1 cellular context compared by ENCODE assay signal in the genomic region with DNA sequence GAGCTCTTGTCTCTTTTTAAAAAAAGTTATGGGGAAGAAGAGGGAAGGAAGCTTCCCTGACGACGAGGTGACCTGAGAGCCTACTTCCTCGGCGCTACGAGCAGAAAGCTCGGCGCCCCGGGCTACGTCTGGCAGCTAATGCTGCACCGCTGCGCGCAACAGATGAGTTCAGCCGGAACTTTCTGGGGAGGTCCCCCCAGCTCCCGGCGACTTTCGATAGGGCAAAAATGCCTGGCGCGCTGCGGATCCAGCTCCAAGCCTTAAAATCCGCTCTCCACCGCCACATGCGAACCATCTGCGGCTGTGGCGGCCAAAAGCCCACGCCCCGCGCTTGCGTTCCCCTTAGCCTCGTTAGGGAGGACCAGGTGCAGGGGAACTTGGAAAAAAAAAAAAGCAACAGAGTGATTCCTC.
TF ChIP-seq lines count a peak whose summit lies in the region.

No MANE protein-coding gene starts in this region.

TF ChIP-seq in GM12878, 131 proteins besides CTCF, POLR2A, EP300 and RAD21:
- TF ChIP-seq, protein P1, sequence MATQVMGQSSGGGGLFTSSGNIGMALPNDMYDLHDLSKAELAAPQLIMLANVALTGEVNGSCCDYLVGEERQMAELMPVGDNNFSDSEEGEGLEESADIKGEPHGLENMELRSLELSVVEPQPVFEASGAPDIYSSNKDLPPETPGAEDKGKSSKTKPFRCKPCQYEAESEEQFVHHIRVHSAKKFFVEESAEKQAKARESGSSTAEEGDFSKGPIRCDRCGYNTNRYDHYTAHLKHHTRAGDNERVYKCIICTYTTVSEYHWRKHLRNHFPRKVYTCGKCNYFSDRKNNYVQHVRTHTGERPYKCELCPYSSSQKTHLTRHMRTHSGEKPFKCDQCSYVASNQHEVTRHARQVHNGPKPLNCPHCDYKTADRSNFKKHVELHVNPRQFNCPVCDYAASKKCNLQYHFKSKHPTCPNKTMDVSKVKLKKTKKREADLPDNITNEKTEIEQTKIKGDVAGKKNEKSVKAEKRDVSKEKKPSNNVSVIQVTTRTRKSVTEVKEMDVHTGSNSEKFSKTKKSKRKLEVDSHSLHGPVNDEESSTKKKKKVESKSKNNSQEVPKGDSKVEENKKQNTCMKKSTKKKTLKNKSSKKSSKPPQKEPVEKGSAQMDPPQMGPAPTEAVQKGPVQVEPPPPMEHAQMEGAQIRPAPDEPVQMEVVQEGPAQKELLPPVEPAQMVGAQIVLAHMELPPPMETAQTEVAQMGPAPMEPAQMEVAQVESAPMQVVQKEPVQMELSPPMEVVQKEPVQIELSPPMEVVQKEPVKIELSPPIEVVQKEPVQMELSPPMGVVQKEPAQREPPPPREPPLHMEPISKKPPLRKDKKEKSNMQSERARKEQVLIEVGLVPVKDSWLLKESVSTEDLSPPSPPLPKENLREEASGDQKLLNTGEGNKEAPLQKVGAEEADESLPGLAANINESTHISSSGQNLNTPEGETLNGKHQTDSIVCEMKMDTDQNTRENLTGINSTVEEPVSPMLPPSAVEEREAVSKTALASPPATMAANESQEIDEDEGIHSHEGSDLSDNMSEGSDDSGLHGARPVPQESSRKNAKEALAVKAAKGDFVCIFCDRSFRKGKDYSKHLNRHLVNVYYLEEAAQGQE (IDR thresholded peaks at IDR 0.05; ENCODE audit: low read depth, low read length), result 0 out of 2 replicates have a peak, but pooled peaks have one; percentile 18
- TF ChIP-seq POLR2AphosphoS2 (IDR thresholded peaks at IDR 0.05; ENCODE audit: low read depth, low read length), result peak; percentile 9; the same call in 1 of the 2 replicates
- TF ChIP-seq POU2F2 (IDR thresholded peaks at IDR 0.05; ENCODE audit: borderline replicate concordance, low read depth, low read length), result peak; percentile 63; the same call in 2 of the 3 replicates
- peak; percentile 88 for TF ChIP-seq TAF1 (IDR thresholded peaks at IDR 0.05; ENCODE audit: borderline replicate concordance, low read depth, low read length)
- TF ChIP-seq ZNF207 (IDR thresholded peaks at IDR 0.05; ENCODE audit: borderline replicate concordance), result no peak
- peak; percentile 37; the same call in 1 of the 2 replicates for TF ChIP-seq YY1 (IDR thresholded peaks at IDR 0.05; ENCODE audit: low read depth, low read length)
- peak; percentile 35; the same call in 1 of the 2 replicates for TF ChIP-seq CREB1 (IDR thresholded peaks at IDR 0.05; ENCODE audit: low read depth)
- TF ChIP-seq NFIC (IDR thresholded peaks at IDR 0.05; ENCODE audit: low read depth, low read length), result 0 out of 2 replicates have a peak, but pooled peaks have one; percentile 21
- peak; percentile 13; the same call in 1 of the 2 replicates for TF ChIP-seq FOXM1 (IDR thresholded peaks at IDR 0.05; ENCODE audit: low read depth, low read length)
- TF ChIP-seq, protein P2, sequence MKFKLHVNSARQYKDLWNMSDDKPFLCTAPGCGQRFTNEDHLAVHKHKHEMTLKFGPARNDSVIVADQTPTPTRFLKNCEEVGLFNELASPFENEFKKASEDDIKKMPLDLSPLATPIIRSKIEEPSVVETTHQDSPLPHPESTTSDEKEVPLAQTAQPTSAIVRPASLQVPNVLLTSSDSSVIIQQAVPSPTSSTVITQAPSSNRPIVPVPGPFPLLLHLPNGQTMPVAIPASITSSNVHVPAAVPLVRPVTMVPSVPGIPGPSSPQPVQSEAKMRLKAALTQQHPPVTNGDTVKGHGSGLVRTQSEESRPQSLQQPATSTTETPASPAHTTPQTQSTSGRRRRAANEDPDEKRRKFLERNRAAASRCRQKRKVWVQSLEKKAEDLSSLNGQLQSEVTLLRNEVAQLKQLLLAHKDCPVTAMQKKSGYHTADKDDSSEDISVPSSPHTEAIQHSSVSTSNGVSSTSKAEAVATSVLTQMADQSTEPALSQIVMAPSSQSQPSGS (IDR thresholded peaks at IDR 0.05; ENCODE audit: low read length), result no peak
- 0 out of 2 replicates have a peak, but pooled peaks have one; percentile 13 for TF ChIP-seq TBL1XR1 (IDR thresholded peaks at IDR 0.05; ENCODE audit: low read depth, low read length)
- TF ChIP-seq MTA3 (IDR thresholded peaks at IDR 0.05; ENCODE audit: borderline replicate concordance, low read length), result no peak
- peak; percentile 70; the same call in 1 of the 2 replicates for TF ChIP-seq ASH2L (IDR thresholded peaks at IDR 0.05; ENCODE audit: borderline replicate concordance, low read depth)
- TF ChIP-seq, protein P3, sequence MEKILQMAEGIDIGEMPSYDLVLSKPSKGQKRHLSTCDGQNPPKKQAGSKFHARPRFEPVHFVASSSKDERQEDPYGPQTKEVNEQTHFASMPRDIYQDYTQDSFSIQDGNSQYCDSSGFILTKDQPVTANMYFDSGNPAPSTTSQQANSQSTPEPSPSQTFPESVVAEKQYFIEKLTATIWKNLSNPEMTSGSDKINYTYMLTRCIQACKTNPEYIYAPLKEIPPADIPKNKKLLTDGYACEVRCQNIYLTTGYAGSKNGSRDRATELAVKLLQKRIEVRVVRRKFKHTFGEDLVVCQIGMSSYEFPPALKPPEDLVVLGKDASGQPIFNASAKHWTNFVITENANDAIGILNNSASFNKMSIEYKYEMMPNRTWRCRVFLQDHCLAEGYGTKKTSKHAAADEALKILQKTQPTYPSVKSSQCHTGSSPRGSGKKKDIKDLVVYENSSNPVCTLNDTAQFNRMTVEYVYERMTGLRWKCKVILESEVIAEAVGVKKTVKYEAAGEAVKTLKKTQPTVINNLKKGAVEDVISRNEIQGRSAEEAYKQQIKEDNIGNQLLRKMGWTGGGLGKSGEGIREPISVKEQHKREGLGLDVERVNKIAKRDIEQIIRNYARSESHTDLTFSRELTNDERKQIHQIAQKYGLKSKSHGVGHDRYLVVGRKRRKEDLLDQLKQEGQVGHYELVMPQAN (conservative IDR thresholded peaks at IDR 0.05), result no peak
- TF ChIP-seq RELA (IDR thresholded peaks at IDR 0.05; ENCODE audit: borderline replicate concordance, partially characterized antibody), result peak; percentile 13
- TF ChIP-seq YBX1 (IDR thresholded peaks at IDR 0.05), result no peak
- 0 out of 3 replicates have a peak, but pooled peaks of 1 of the 2 experiments have one; percentile 3 for TF ChIP-seq EGR1 (IDR thresholded peaks at IDR 0.05; ENCODE audit: borderline replicate concordance in 1 of 2, low read depth in 2 of 2, low read length in 2 of 2)
- TF ChIP-seq TCF3 (IDR thresholded peaks at IDR 0.05; ENCODE audit: borderline replicate concordance, insufficient read depth, low read depth, low read length), result 0 out of 2 replicates have a peak, but pooled peaks have one; percentile 11
- TF ChIP-seq SP1 (IDR thresholded peaks at IDR 0.05; ENCODE audit: low read depth, low read length), result peak; percentile 5
- TF ChIP-seq, protein P4, sequence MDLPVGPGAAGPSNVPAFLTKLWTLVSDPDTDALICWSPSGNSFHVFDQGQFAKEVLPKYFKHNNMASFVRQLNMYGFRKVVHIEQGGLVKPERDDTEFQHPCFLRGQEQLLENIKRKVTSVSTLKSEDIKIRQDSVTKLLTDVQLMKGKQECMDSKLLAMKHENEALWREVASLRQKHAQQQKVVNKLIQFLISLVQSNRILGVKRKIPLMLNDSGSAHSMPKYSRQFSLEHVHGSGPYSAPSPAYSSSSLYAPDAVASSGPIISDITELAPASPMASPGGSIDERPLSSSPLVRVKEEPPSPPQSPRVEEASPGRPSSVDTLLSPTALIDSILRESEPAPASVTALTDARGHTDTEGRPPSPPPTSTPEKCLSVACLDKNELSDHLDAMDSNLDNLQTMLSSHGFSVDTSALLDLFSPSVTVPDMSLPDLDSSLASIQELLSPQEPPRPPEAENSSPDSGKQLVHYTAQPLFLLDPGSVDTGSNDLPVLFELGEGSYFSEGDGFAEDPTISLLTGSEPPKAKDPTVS (IDR thresholded peaks at IDR 0.05; ENCODE audit: low read depth, low read length), result no peak; the same call in 1 of the 2 replicates
- TF ChIP-seq NFYA (IDR thresholded peaks at IDR 0.05; ENCODE audit: borderline replicate concordance, low read depth, low read length), result no peak
- 0 out of 2 replicates have a peak, but pooled peaks have one; percentile 6 for TF ChIP-seq HDGF (IDR thresholded peaks at IDR 0.05)
- TF ChIP-seq HDAC2 (IDR thresholded peaks at IDR 0.05), result no peak
- TF ChIP-seq MYC (IDR thresholded peaks at IDR 0.05; ENCODE audit: insufficient read depth, insufficient read length, insufficient replicate concordance, low read length, severe bottlenecking), result peak; percentile 1
